Comparison of ENCODE assay signal across 11 cellular contexts in genomic region chr17:8159459-8160223, GRCh38. TPM values are rescaled to one million over a fixed set of nuclear protein-coding genes. Genes with fewer than 3 reads are reported as not detected.
DNase-seq lines count a peak whose midpoint lies in the region; ATAC-seq and TF ChIP-seq lines count a peak whose summit lies in the region.
"Had no signal": no experiment of that assay in that cellular context is flagged by ENCODE, and none has a peak within 500 bp of the region (broad histone marks: within the 10 kb centered on the region; RNA-seq: fewer than 3 reads in every experiment).

No MANE protein-coding gene starts in this region.

- H3K27ac Mint-ChIP-seq in natural killer cell treated with Interleukin-12 subunit alpha and Interleukin-12 subunit beta and Interleukin-15 and Interleukin-18, amount 100 ng/mL, for 72 hours, result peak overlapping the region; percentile 43 to 85

- no peaks in the 10 kb centered on the region for H3K27me3 ChIP-seq in breast epithelium
- no peaks in the 10 kb centered on the region for H3K27me3 ChIP-seq in uterus
- H3K27me3 ChIP-seq: BE2C had no signal

- intact Hi-C loops in Right ventricle myocardium superior (cut with DNase I) (loop anchor here (5.0 kb wide), 1 partner anchor 37 kb away; the partner anchor contains the start of gene HES7), Right ventricle myocardium inferior (cut with DNase I) (loop anchor here (1.0 to 10.0 kb wide), 2 partner anchors 39 to 305 kb away; partner anchors contain the start of genes CYB5D1, NAA38 and TMEM88), breast epithelium (cut with DNase I; ENCODE audit: low total_unique reads) (no loop called here), uterus (cut with DNase I; ENCODE audit: low total_unique reads) (no loop called here)

- H3K36me3 ChIP-seq in breast epithelium (no peaks in the 10 kb centered on the region), uterus (no peaks in the 10 kb centered on the region)

- H3K36me3 Mint-ChIP-seq in natural killer cell treated with Interleukin-12 subunit alpha and Interleukin-12 subunit beta and Interleukin-15 and Interleukin-18, amount 100 ng/mL, for 72 hours, result peaks cover 8% of the 10 kb centered on the region

- peaks cover 46 to 50% of the 10 kb centered on the region in 2 donors for H3K4me1 Mint-ChIP-seq in natural killer cell treated with Interleukin-12 subunit alpha and Interleukin-12 subunit beta and Interleukin-15 and Interleukin-18, amount 100 ng/mL, for 72 hours (ENCODE audit: low read depth in 2 of 2)

- H3K4me3 Mint-ChIP-seq in natural killer cell treated with Interleukin-12 subunit alpha and Interleukin-12 subunit beta and Interleukin-15 and Interleukin-18, amount 100 ng/mL, for 72 hours, result peak overlapping the region; percentile 85

- H3K9me3 ChIP-seq in breast epithelium, result no peaks in the 10 kb centered on the region
- H3K9me3 ChIP-seq in uterus, result no peaks in the 10 kb centered on the region
- H3K9me3 ChIP-seq: BE2C had no signal

- H3K4me3 ChIP-seq in breast epithelium (no peak overlapping the region), uterus (no peak overlapping the region)
- H3K4me3 ChIP-seq: skin epidermis had no signal

- no peak for TF ChIP-seq CTCF in breast epithelium (IDR thresholded peaks at IDR 0.05)
- TF ChIP-seq CTCF in uterus (IDR thresholded peaks at IDR 0.05), result no peak

- peak; percentile 11 for DNase-seq in Right ventricle myocardium superior
- no peak for DNase-seq in Right ventricle myocardium inferior (ENCODE audit: missing footprints)
- no peak for DNase-seq in breast epithelium (ENCODE audit: low spot score in 2 of 2)
- DNase-seq in natural killer cell treated with Interleukin-12 subunit alpha and Interleukin-12 subunit beta and Interleukin-15 and Interleukin-18, amount 100 ng/mL, for 72 hours (ENCODE audit: low spot score), result no peak
- peak in 1 of 2 donors; percentile 27 for DNase-seq in uterus
- DNase-seq in islet precursor cell, result no peak
- no peak for DNase-seq in NCI-H748 treated with DMSO at 0.1 percent for 48 hours (lab: John Stamatoyannopoulos, UW)

- no peaks in the 10 kb centered on the region for H3K27me3 Mint-ChIP-seq in natural killer cell treated with Interleukin-12 subunit alpha and Interleukin-12 subunit beta and Interleukin-15 and Interleukin-18, amount 100 ng/mL, for 72 hours

- no peak for ATAC-seq in Right ventricle myocardium superior (ENCODE audit: poor library complexity)
- ATAC-seq in Right ventricle myocardium inferior, result no peak
- ATAC-seq in natural killer cell treated with Interleukin-12 subunit alpha and Interleukin-12 subunit beta and Interleukin-15 and Interleukin-18, amount 100 ng/mL, for 72 hours, result no peak
- ATAC-seq in HG02623 (IDR thresholded peaks at IDR 0.05; ENCODE audit: unreplicated experiment), result no peak

- H3K4me1 ChIP-seq in breast epithelium (peaks cover 14 to 21% of the 10 kb centered on the region in 2 donors), uterus (peaks cover 13 to 23% of the 10 kb centered on the region in 2 donors)

- no peak for TF ChIP-seq POLR2A in breast epithelium (IDR thresholded peaks at IDR 0.05)
- TF ChIP-seq POLR2A in uterus (IDR thresholded peaks at IDR 0.05), result no peak

- H3K27ac ChIP-seq in breast epithelium, result peak overlapping the region; percentile 59 to 100
- peak overlapping the region; percentile 99 to 100 for H3K27ac ChIP-seq in uterus

- H3K9me3 Mint-ChIP-seq in natural killer cell treated with Interleukin-12 subunit alpha and Interleukin-12 subunit beta and Interleukin-15 and Interleukin-18, amount 100 ng/mL, for 72 hours, result no peaks in the 10 kb centered on the region

RNA-seq across cellular contexts. Expression of gene VAMP2, which starts 3.1 kb away (rescaled TPM):
- total RNA-seq in Right ventricle myocardium superior, result 54.8 TPM
- 56.6 TPM for total RNA-seq in Right ventricle myocardium inferior
- total RNA-seq in breast epithelium, result 10 to 100 TPM; 21.8 to 30.2 (median 28.1) TPM
- 10 to 100 TPM; 54.6 to 73.0 TPM for total RNA-seq in natural killer cell treated with Interleukin-12 subunit alpha and Interleukin-12 subunit beta and Interleukin-15 and Interleukin-18, amount 100 ng/mL, for 72 hours
- 100 to 1,000 TPM in 1 of 4 donors, 10 to 100 TPM in 2, 1 to 10 TPM in 1; 6.7 to 150 (median 14.1) TPM for total RNA-seq in uterus

RNA-seq across cellular contexts. Expression of gene PER1, which starts 7.4 kb away (rescaled TPM):
- 124 TPM for total RNA-seq in Right ventricle myocardium superior
- 124 TPM for total RNA-seq in Right ventricle myocardium inferior
- 100 to 1,000 TPM in 2 of 3 donors, 10 to 100 TPM in 1; 97.3 to 167 (median 115) TPM for total RNA-seq in breast epithelium
- 10 to 100 TPM; 16.9 to 42.7 TPM for total RNA-seq in natural killer cell treated with Interleukin-12 subunit alpha and Interleukin-12 subunit beta and Interleukin-15 and Interleukin-18, amount 100 ng/mL, for 72 hours
- total RNA-seq in uterus, result 100 to 1,000 TPM in 3 of 4 donors, 10 to 100 TPM in 1; 20.0 to 396 (median 163) TPM

RNA-seq across cellular contexts. Expression of gene TMEM107, which starts 16.5 kb away (rescaled TPM):
- 7.1 TPM for total RNA-seq in Right ventricle myocardium superior
- total RNA-seq in Right ventricle myocardium inferior, result 6.7 TPM
- 10 to 100 TPM; 15.7 to 83.1 (median 41.0) TPM for total RNA-seq in breast epithelium
- 10 to 100 TPM; 31.5 to 43.5 TPM for total RNA-seq in natural killer cell treated with Interleukin-12 subunit alpha and Interleukin-12 subunit beta and Interleukin-15 and Interleukin-18, amount 100 ng/mL, for 72 hours
- total RNA-seq in uterus, result 10 to 100 TPM in 3 of 4 donors, under 1 TPM in 1; 0.77 to 42.6 (median 25.1) TPM

RNA-seq across cellular contexts. Expression of gene BORCS6, which starts 30.3 kb away (rescaled TPM):
- 8.5 TPM for total RNA-seq in Right ventricle myocardium superior
- total RNA-seq in Right ventricle myocardium inferior, result 9.2 TPM
- 10 to 100 TPM in 2 of 3 donors, 1 to 10 TPM in 1; 8.5 to 11.5 (median 10.8) TPM for total RNA-seq in breast epithelium
- total RNA-seq in natural killer cell treated with Interleukin-12 subunit alpha and Interleukin-12 subunit beta and Interleukin-15 and Interleukin-18, amount 100 ng/mL, for 72 hours, result 10 to 100 TPM; 10.4 to 11.6 TPM
- total RNA-seq in uterus, result 1 to 10 TPM in 3 of 4 donors, under 1 TPM in 1; under 0.01 to 9.0 (median 6.1) TPM

RNA-seq across cellular contexts. Expression of gene HES7, which starts 35.7 kb away (rescaled TPM):
- 0.13 TPM for total RNA-seq in Right ventricle myocardium superior
- total RNA-seq in Right ventricle myocardium inferior, result not detected
- not detected for total RNA-seq in breast epithelium
- total RNA-seq in natural killer cell treated with Interleukin-12 subunit alpha and Interleukin-12 subunit beta and Interleukin-15 and Interleukin-18, amount 100 ng/mL, for 72 hours, result not detected
- under 1 TPM in 1 of 4 donors, not detected in 3; 0.61 TPM for total RNA-seq in uterus
- total RNA-seq: liver had no signal

Comparison
In these comparisons a context has a peak if more than half of its experiments do, and no peak if none do; other contexts are left out.
1. intact Hi-C loops: an anchor here in Right ventricle myocardium superior (5.0 kb wide) and Right ventricle myocardium inferior (1.0 to 10.0 kb wide); none called in breast epithelium and uterus.